Comparison of ENCODE assay signal across 8 cellular contexts in genomic region chr13:72782717-72783116, GRCh38. TPM values are rescaled to one million over a fixed set of nuclear protein-coding genes. Genes with fewer than 3 reads are reported as not detected.
DNase-seq lines count a peak whose midpoint lies in the region; ATAC-seq, FAIRE-seq and TF ChIP-seq lines count a peak whose summit lies in the region.

No MANE protein-coding gene starts in this region.

- peak overlapping the region; percentile 33; the same call in 1 of the 2 replicates for H3K4me3 ChIP-seq in iPS DF 6.9 (ENCODE audit: low read length)

- H3K36me3 Mint-ChIP-seq in activated naive CD4-positive, alpha-beta T cell treated with anti-CD3 and anti-CD28 coated beads, Interleukin-2, amount 50 U/mL, for 24 hours: peaks cover 21% of the 10 kb centered on the region
- H3K36me3 Mint-ChIP-seq in activated B cell treated with CpG ODN at 0.5 μM for 24 hours (ENCODE audit: low read depth): peaks cover 48% of the 10 kb centered on the region

- H3K4me3 Mint-ChIP-seq in activated naive CD4-positive, alpha-beta T cell treated with anti-CD3 and anti-CD28 coated beads, Interleukin-2, amount 50 U/mL, for 24 hours: peak overlapping the region; percentile 100
- H3K4me3 Mint-ChIP-seq in activated B cell treated with CpG ODN at 0.5 μM for 24 hours: peak overlapping the region; percentile 99
- H3K4me3 Mint-ChIP-seq in stimulated activated naive CD8-positive, alpha-beta T cell treated with anti-CD3 and anti-CD28 coated beads, Interleukin-15, amount 100 ng/mL, for 72 hours: peak overlapping the region; percentile 98 to 100

- H3K4me1 ChIP-seq in iPS DF 6.9 (ENCODE audit: control insufficient read depth, insufficient read depth, low read length): no peaks in the 10 kb centered on the region; the same call in 1 of the 2 replicates

- no peak for DNase-seq in activated naive CD4-positive, alpha-beta T cell (lab: John Stamatoyannopoulos, UW)
- no peak for DNase-seq in activated B cell treated with CpG ODN at 0.5 μM for 24 hours
- no peak for DNase-seq in iPS DF 6.9 (ENCODE audit: low read depth, low spot score)
- no peak for DNase-seq in stimulated activated naive CD8-positive, alpha-beta T cell treated with anti-CD3 and anti-CD28 coated beads, Interleukin-15, amount 100 ng/mL, for 72 hours
- DNase-seq in putamen (ENCODE audit: low spot score): no peak
- DNase-seq in D721Med (ENCODE audit: insufficient read length, low spot score): no peak

- peak overlapping the region; percentile 100 for H3K27ac Mint-ChIP-seq in activated naive CD4-positive, alpha-beta T cell treated with anti-CD3 and anti-CD28 coated beads, Interleukin-2, amount 50 U/mL, for 24 hours
- peak overlapping the region; percentile 98 for H3K27ac Mint-ChIP-seq in activated B cell treated with CpG ODN at 0.5 μM for 24 hours
- H3K27ac Mint-ChIP-seq in stimulated activated naive CD8-positive, alpha-beta T cell treated with anti-CD3 and anti-CD28 coated beads, Interleukin-15, amount 100 ng/mL, for 72 hours: peak overlapping the region; percentile 42 to 100

- no peak for TF ChIP-seq CTCF in activated B cell treated with CpG ODN at 0.5 μM for 24 hours (IDR thresholded peaks at IDR 0.05)
- TF ChIP-seq CTCF in D721Med (IDR thresholded peaks at IDR 0.05; ENCODE audit: insufficient read depth, missing control alignments): no peak

- H3K4me1 Mint-ChIP-seq in activated naive CD4-positive, alpha-beta T cell treated with anti-CD3 and anti-CD28 coated beads, Interleukin-2, amount 50 U/mL, for 24 hours: peaks cover 61% of the 10 kb centered on the region
- peaks cover 48% of the 10 kb centered on the region for H3K4me1 Mint-ChIP-seq in activated B cell treated with CpG ODN at 0.5 μM for 24 hours
- H3K4me1 Mint-ChIP-seq in stimulated activated naive CD8-positive, alpha-beta T cell treated with anti-CD3 and anti-CD28 coated beads, Interleukin-15, amount 100 ng/mL, for 72 hours: peaks cover 61% of the 10 kb centered on the region

- H3K9me3 Mint-ChIP-seq in activated naive CD4-positive, alpha-beta T cell treated with anti-CD3 and anti-CD28 coated beads, Interleukin-2, amount 50 U/mL, for 24 hours: no peaks in the 10 kb centered on the region
- no peaks in the 10 kb centered on the region for H3K9me3 Mint-ChIP-seq in activated B cell treated with CpG ODN at 0.5 μM for 24 hours
- H3K9me3 Mint-ChIP-seq in stimulated activated naive CD8-positive, alpha-beta T cell treated with anti-CD3 and anti-CD28 coated beads, Interleukin-15, amount 100 ng/mL, for 72 hours: no peaks in the 10 kb centered on the region

- no peaks in the 10 kb centered on the region for H3K27me3 Mint-ChIP-seq in activated naive CD4-positive, alpha-beta T cell treated with anti-CD3 and anti-CD28 coated beads, Interleukin-2, amount 50 U/mL, for 24 hours
- no peaks in the 10 kb centered on the region for H3K27me3 Mint-ChIP-seq in activated B cell treated with CpG ODN at 0.5 μM for 24 hours
- no peaks in the 10 kb centered on the region for H3K27me3 Mint-ChIP-seq in stimulated activated naive CD8-positive, alpha-beta T cell treated with anti-CD3 and anti-CD28 coated beads, Interleukin-15, amount 100 ng/mL, for 72 hours

- no peak for ATAC-seq in activated B cell treated with CpG ODN at 0.5 μM for 24 hours (ENCODE audit: low read depth)
- ATAC-seq in stimulated activated naive CD8-positive, alpha-beta T cell treated with anti-CD3 and anti-CD28 coated beads, Interleukin-15, amount 100 ng/mL, for 72 hours: no peak
- ATAC-seq in GM21737 (IDR thresholded peaks at IDR 0.05; ENCODE audit: unreplicated experiment): no peak

- intact Hi-C loops in activated B cell treated with CpG ODN at 0.5 μM for 24 hours (cut with micrococcal nuclease): loop anchor here (1.0 to 5.0 kb wide), 3 partner anchors 276 to 1505 kb away; no protein-coding TSS in a partner anchor

- no peak overlapping the region for H3K27ac ChIP-seq in iPS DF 6.9 (ENCODE audit: low read length)

- no peaks in the 10 kb centered on the region for H3K36me3 ChIP-seq in iPS DF 6.9 (ENCODE audit: control insufficient read depth, insufficient read depth, low read length)

- no peaks in the 10 kb centered on the region for H3K9me3 ChIP-seq in iPS DF 6.9 (ENCODE audit: control insufficient read depth, insufficient read depth, low read length)

- WGBS in iPS DF 6.9 (ENCODE audit: insufficient coverage, insufficient read length): no CpG with 5 or more reads among the region's 7 CpGs

- no peaks in the 10 kb centered on the region for H3K27me3 ChIP-seq in iPS DF 6.9 (ENCODE audit: control insufficient read depth, insufficient read depth, low read length)

- no peak for FAIRE-seq in D721Med (lab: Jason Lieb, UNC)

- CTCF ChIA-PET in activated B cell treated with CpG ODN at 0.5 μM for 24 hours (lab: Charles Lee): no interaction called here

- POLR2A ChIA-PET in activated B cell treated with CpG ODN at 0.5 μM for 24 hours (lab: Charles Lee): no interaction called here

RNA-seq across cellular contexts. Expression of gene PIBF1, which starts 0.8 kb away (rescaled TPM):
- total RNA-seq in activated B cell treated with CpG ODN at 0.5 μM for 24 hours: 25.8 and 32.7 TPM in 2 replicates

RNA-seq across cellular contexts. Expression of gene DIS3, which starts 1.0 kb away (rescaled TPM):
- total RNA-seq in activated B cell treated with CpG ODN at 0.5 μM for 24 hours: 43.2 and 45.2 TPM in 2 replicates

RNA-seq across cellular contexts. Expression of gene BORA, which starts 55.0 kb away (rescaled TPM):
- 10.3 and 11.9 TPM in 2 replicates for total RNA-seq in activated B cell treated with CpG ODN at 0.5 μM for 24 hours

RNA-seq across cellular contexts. Expression of gene MZT1, which starts 55.3 kb away (rescaled TPM):
- 6.5 and 6.9 TPM in 2 replicates for total RNA-seq in activated B cell treated with CpG ODN at 0.5 μM for 24 hours
